ENCODE assay signal across 23 cellular contexts in genomic region chr14:93029911-93030555, GRCh38.
DNase-seq lines count a peak whose midpoint lies in the region; ATAC-seq, FAIRE-seq and TF ChIP-seq lines count a peak whose summit lies in the region.
"Had no signal": no experiment of that assay in that cellular context is flagged by ENCODE, and none has a peak within 500 bp of the region (broad histone marks: within the 10 kb centered on the region; RNA-seq: fewer than 3 reads in every experiment).

No MANE protein-coding gene starts in this region.

- in situ Hi-C loops in K562 (cut with MboI): no loop called here

- TF ChIP-seq POLR2A in K562 (conservative IDR thresholded peaks at IDR 0.05): no peak

- H3K27me3 ChIP-seq in K562 (ENCODE audit: control insufficient read depth in 2 of 2, insufficient read depth in 2 of 2, low read length in 2 of 2): no peaks in the 10 kb centered on the region
- H3K27me3 ChIP-seq: foreskin keratinocyte, MG63, upper lobe of right lung had no signal

- no peaks in the 10 kb centered on the region for H3K79me2 ChIP-seq in K562 (ENCODE audit: control insufficient read depth, insufficient read depth, low read length)

- H3K4me1 Mint-ChIP-seq in memory B cell: peaks cover 48% of the 10 kb centered on the region

- no peak for TF ChIP-seq RAD21 in K562 (CRISPR knock-in tag; conservative IDR thresholded peaks at IDR 0.05 in 1 of 2, IDR thresholded peaks at IDR 0.05 in 1 of 2)

- TF ChIP-seq EP300 in K562 (IDR thresholded peaks at IDR 0.05; ENCODE audit: low read length): no peak

- CTCF ChIA-PET in RWPE1 (lab: Yijun Ruan, JAX) (interaction anchor here (0.6 kb wide), 1 partner anchor 100 kb away, joined by 3 read pairs; no protein-coding TSS in a partner anchor), K562 (lab: Yijun Ruan, JAX; ENCODE audit: low intra/inter-chr PET ratio) (no interaction called here)

- POLR2A ChIA-PET in RWPE1 (lab: Yijun Ruan, JAX; ENCODE audit: low non-redundant PET) (no interaction called here), K562 (lab: Yijun Ruan, JAX) (no interaction called here)

- H3K36me3 ChIP-seq in K562 (ENCODE audit: control insufficient read depth, insufficient read depth, low read length): no peaks in the 10 kb centered on the region
- H3K36me3 ChIP-seq: MG63, prostate gland, upper lobe of right lung had no signal

- peak overlapping the region; percentile 38 for H3K27ac Mint-ChIP-seq in memory B cell
- H3K27ac Mint-ChIP-seq: activated naive CD4-positive, alpha-beta T cell treated with anti-CD3 and anti-CD28 coated beads, Interleukin-2, amount 50 U/mL, for 72 hours; B cell; HFFc6; stimulated activated naive CD8-positive, alpha-beta T cell treated with anti-CD3 and anti-CD28 coated beads, Interleukin-15, Interleukin-2, amounts not matched to agents 100 ng/mL and 50 ng/mL, for 24 hours had no signal

- peaks cover 5% of the 10 kb centered on the region for H3K36me3 Mint-ChIP-seq in memory B cell
- H3K36me3 Mint-ChIP-seq: activated naive CD4-positive, alpha-beta T cell treated with anti-CD3 and anti-CD28 coated beads, Interleukin-2, amount 50 U/mL, for 72 hours had no signal

- H3K4me3 Mint-ChIP-seq in memory B cell: no peak overlapping the region
- H3K4me3 Mint-ChIP-seq: B cell; HFFc6; naive B cell; stimulated activated naive CD8-positive, alpha-beta T cell treated with anti-CD3 and anti-CD28 coated beads, Interleukin-15, Interleukin-2, amounts not matched to agents 100 ng/mL and 50 ng/mL, for 24 hours had no signal

- no peak overlapping the region for H3K4me2 ChIP-seq in K562 (ENCODE audit: insufficient read depth, low read length)

- intact Hi-C loops in K562 (cut with micrococcal nuclease): no loop called here

- H3K4me3 ChIP-seq in K562: no peak overlapping the region
- H3K4me3 ChIP-seq: MG63, prostate gland, upper lobe of right lung had no signal

- 70% methylated on average over 10 of the region's 10 CpGs for WGBS in K562 (ENCODE audit: insufficient coverage, low coverage, missing lambda C conversion rate)

- no peak for FAIRE-seq in K562 (lab: Jason Lieb, UNC)
- FAIRE-seq: kidney had no signal

- H3K4me1 ChIP-seq in K562 (replicated peaks in 1 of 2; ENCODE audit: control insufficient read depth in 2 of 2, insufficient read depth in 2 of 2, low read length in 2 of 2): peaks cover 0 to 7% of the 10 kb centered on the region in 2 experiments; a peak in 2 of 5 replicates

- no peaks in the 10 kb centered on the region for H3K27me3 Mint-ChIP-seq in memory B cell
- H3K27me3 Mint-ChIP-seq: B cell; naive B cell; stimulated activated naive CD8-positive, alpha-beta T cell treated with anti-CD3 and anti-CD28 coated beads, Interleukin-15, Interleukin-2, amounts not matched to agents 100 ng/mL and 50 ng/mL, for 24 hours had no signal

- no peak for DNase-seq in RWPE1 (ENCODE audit: low spot score)
- no peak for DNase-seq in K562 (ENCODE audit: extremely low read depth in 1 of 4, low spot score in 3 of 4)
- DNase-seq in memory B cell (ENCODE audit: low spot score in 2 of 2): no peak
- peak in 1 of 49 donors; percentile 30 for DNase-seq in substantia nigra (lab: John Stamatoyannopoulos, UW)
- DNase-seq in DMS79 (lab: John Stamatoyannopoulos, UW): no peak
- DNase-seq: activated T-cell treated with anti-CD3 and anti-CD28 coated beads, Interleukin-2, amount 50 U/mL, for 48 hours; foreskin keratinocyte; HFFc6; kidney; mammary epithelial cell; MG63; naive B cell; NCI-H1436 treated with DMSO at 0.1 percent for 48 hours; NCI-H526; stimulated activated CD4-positive, alpha-beta T cell treated with anti-CD3 and anti-CD28 coated beads, Interleukin-1b, Interleukin-23, amount 100 ng/mL, for 48 hours; upper lobe of right lung had no signal

- H2AFZ ChIP-seq in K562 (ENCODE audit: low read depth, low read length): no peak overlapping the region

- H3K27ac ChIP-seq in RWPE1: peak overlapping the region; percentile 6; the same call in 1 of the 2 replicates
- H3K27ac ChIP-seq in K562 (ENCODE audit: extremely low read depth, low read depth, low read length): no peak overlapping the region
- peak overlapping the region; percentile 52 for H3K27ac ChIP-seq in substantia nigra (ENCODE audit: low read depth, low read length, poor library complexity, severe bottlenecking)
- H3K27ac ChIP-seq: foreskin keratinocyte, prostate gland, upper lobe of right lung had no signal

- TF ChIP-seq CTCF in RWPE1 (conservative IDR thresholded peaks at IDR 0.05; ENCODE audit: low read depth): no peak
- TF ChIP-seq CTCF in K562 (IDR thresholded peaks at IDR 0.05 in 2 of 3, conservative IDR thresholded peaks at IDR 0.05 in 1 of 3; ENCODE audit: insufficient read depth in 2 of 3, low read depth in 1 of 3, low read length in 3 of 3): no peak

- peaks cover 5% of the 10 kb centered on the region for H3K9me1 ChIP-seq in K562 (ENCODE audit: control insufficient read depth, insufficient read depth, low read length)

- H3K9ac ChIP-seq in K562 (ENCODE audit: insufficient read depth in 1 of 2, low read depth in 2 of 2, low read length in 2 of 2): no peak overlapping the region

- no peaks in the 10 kb centered on the region for H3K9me3 Mint-ChIP-seq in memory B cell
- H3K9me3 Mint-ChIP-seq: activated naive CD4-positive, alpha-beta T cell treated with anti-CD3 and anti-CD28 coated beads, Interleukin-2, amount 50 U/mL, for 72 hours; HFFc6; naive B cell; stimulated activated naive CD8-positive, alpha-beta T cell treated with anti-CD3 and anti-CD28 coated beads, Interleukin-15, Interleukin-2, amounts not matched to agents 100 ng/mL and 50 ng/mL, for 24 hours had no signal

- ATAC-seq in K562: no peak
- ATAC-seq in memory B cell (ENCODE audit: low read depth): no peak
- no peak for ATAC-seq in GM18907 (IDR thresholded peaks at IDR 0.05; ENCODE audit: unreplicated experiment)
- no peak for ATAC-seq in GM19023 (IDR thresholded peaks at IDR 0.05; ENCODE audit: unreplicated experiment)
- ATAC-seq: activated CD4-positive, CD25-positive, alpha-beta regulatory T cell treated with anti-CD3 and anti-CD28 coated beads, Interleukin-2, amount 50 U/mL, for 24 hours; activated naive CD4-positive, alpha-beta T cell treated with anti-CD3 and anti-CD28 coated beads, Interleukin-2, amount 50 U/mL, for 72 hours; foreskin keratinocyte; upper lobe of right lung had no signal

- peaks cover 4% of the 10 kb centered on the region; the same call in 1 of the 2 replicates for H4K20me1 ChIP-seq in K562 (replicated peaks; ENCODE audit: control insufficient read depth, insufficient read depth, low read length)

- BruUV-seq in K562 (replicated peaks; lab: Mats Ljungman, UMichigan): no TSS peak

- no peaks in the 10 kb centered on the region for H3K9me3 ChIP-seq in K562 (replicated peaks; ENCODE audit: control insufficient read depth, insufficient read depth, low read depth, low read length)
- H3K9me3 ChIP-seq: MG63, prostate gland, upper lobe of right lung had no signal

TF ChIP-seq in K562, 482 proteins besides CTCF, POLR2A, EP300 and RAD21:
- TF ChIP-seq GATA2 (CRISPR knock-in tag; IDR thresholded peaks at IDR 0.05) (no peak), ZNF24 (IDR thresholded peaks at IDR 0.05) (peak; percentile 43; the same call in 1 of the 2 replicates)
TF ChIP-seq in K562: peak in this region for 1.
